In genomic region chr19:1206733-1207301, GRCh38 we compare ENCODE assay signal across 6 cellular contexts. TPM values are rescaled to one million over a fixed set of nuclear protein-coding genes. Genes with fewer than 3 reads are reported as not detected.
A peak's percentile ranks its signal among the peaks of the same experiment; 100 is the strongest.
DNase-seq lines count a peak whose midpoint lies in the region; ATAC-seq, FAIRE-seq and TF ChIP-seq lines count a peak whose summit lies in the region.

No MANE protein-coding gene starts in this region.

- H3K9me3 ChIP-seq in lung (ENCODE audit: control insufficient read depth in 2 of 2, insufficient read depth in 1 of 2, low read length in 1 of 2), result no peaks in the 10 kb centered on the region

- peaks cover 0 to 20% of the 10 kb centered on the region in 2 donors for H3K4me1 ChIP-seq in lung (ENCODE audit: control insufficient read depth in 2 of 2, insufficient read depth in 2 of 2, low read length in 2 of 2)

- WGBS in lung, 2 donors, result 0 to 3% methylated on average over 32 of the region's 32 CpGs

- TF ChIP-seq CTCF in HL-60 (IDR thresholded peaks at IDR 0.05; ENCODE audit: insufficient read depth, low read length), result no peak
- TF ChIP-seq CTCF in lung (IDR thresholded peaks at IDR 0.05; ENCODE audit: control extremely low read depth, extremely low read depth), result no peak

- H3K27me3 ChIP-seq in HL-60 (ENCODE audit: insufficient read depth, poor library complexity, severe bottlenecking) (no peaks in the 10 kb centered on the region), lung (ENCODE audit: control insufficient read depth, insufficient read depth) (no peaks in the 10 kb centered on the region)

- DNase-seq in HL-60 (ENCODE audit: low read depth in 1 of 2, low spot score in 1 of 2) (peak; percentile 55 to 66), lung (ENCODE audit: low spot score) (no peak), RCC 7860 (ENCODE audit: low spot score) (no peak), NCI-H526 treated with DMSO at 0.1 percent for 48 hours (lab: John Stamatoyannopoulos, UW) (no peak)
- DNase-seq in activated naive CD4-positive, alpha-beta T cell treated with anti-CD3 and anti-CD28 coated beads, Interleukin-2, amount 50 U/mL, for 16 hours, result peak; percentile 33

- peaks cover 0 to 7% of the 10 kb centered on the region in 2 donors for H3K36me3 ChIP-seq in lung (ENCODE audit: control insufficient read depth in 2 of 2, insufficient read depth in 2 of 2, low read length in 2 of 2)

- FAIRE-seq in RCC 7860 (lab: Jason Lieb, UNC), result no peak

- ATAC-seq in lung (ENCODE audit: insufficient read depth, low FRiP score) (no peak), GM21786 (IDR thresholded peaks at IDR 0.05; ENCODE audit: unreplicated experiment) (no peak)

- peak overlapping the region; percentile 89 for H3K4me3 ChIP-seq in HL-60 (replicated peaks; ENCODE audit: insufficient read depth, low read length)
- H3K4me3 ChIP-seq in lung, result peak overlapping the region; percentile 75

- H3K27ac ChIP-seq in HL-60 (replicated peaks) (peak overlapping the region; percentile 72), lung (ENCODE audit: low read depth in 1 of 2, low read length in 1 of 2) (peak overlapping the region; percentile 59 to 81)

RNA-seq across cellular contexts. Expression of gene STK11, which starts 1.2 kb away (rescaled TPM):
- 10 to 100 TPM; 51.0 to 58.3 TPM for total RNA-seq in lung
- polyA plus RNA-seq in lung, result 10 to 100 TPM; 43.1 to 59.8 TPM

RNA-seq across cellular contexts. Expression of gene CBARP, which starts 31.0 kb away (rescaled TPM):
- total RNA-seq in lung, result under 1 TPM; 0.23 to 0.83 TPM
- polyA plus RNA-seq in lung, result under 1 TPM; 0.41 to 0.77 TPM

RNA-seq across cellular contexts. Expression of gene SBNO2, which starts 32.7 kb away (rescaled TPM):
- total RNA-seq in lung, result 100 to 1,000 TPM in 1 of 2 donors, 10 to 100 TPM in 1; 45.6 to 128 TPM
- polyA plus RNA-seq in lung, result 100 to 1,000 TPM in 1 of 2 donors, 10 to 100 TPM in 1; 63.3 to 155 TPM

RNA-seq across cellular contexts. Expression of gene ATP5F1D, which starts 34.7 kb away (rescaled TPM):
- total RNA-seq in lung, result 100 to 1,000 TPM in 1 of 2 donors, 10 to 100 TPM in 1; 27.1 to 217 TPM
- polyA plus RNA-seq in lung, result 100 to 1,000 TPM; 157 to 266 TPM

RNA-seq across cellular contexts. Expression of gene MIDN, which starts 41.6 kb away (rescaled TPM):
- total RNA-seq in lung, result 100 to 1,000 TPM in 1 of 2 donors, 10 to 100 TPM in 1; 39.7 to 185 TPM
- 10 to 100 TPM; 49.3 to 68.0 TPM for polyA plus RNA-seq in lung

Comparison
In these comparisons a context has a peak if more than half of its experiments do, and no peak if none do; other contexts are left out.
1. DNase-seq: peak in HL-60 (2 of 2) and activated naive CD4-positive, alpha-beta T cell treated with anti-CD3 and anti-CD28 coated beads, Interleukin-2, amount 50 U/mL, for 16 hours (single experiment); none in lung (single experiment), RCC 7860 (single experiment) and NCI-H526 treated with DMSO at 0.1 percent for 48 hours (single experiment).